Comparison of ENCODE assay signal across 1 cellular context in the genomic region with DNA sequence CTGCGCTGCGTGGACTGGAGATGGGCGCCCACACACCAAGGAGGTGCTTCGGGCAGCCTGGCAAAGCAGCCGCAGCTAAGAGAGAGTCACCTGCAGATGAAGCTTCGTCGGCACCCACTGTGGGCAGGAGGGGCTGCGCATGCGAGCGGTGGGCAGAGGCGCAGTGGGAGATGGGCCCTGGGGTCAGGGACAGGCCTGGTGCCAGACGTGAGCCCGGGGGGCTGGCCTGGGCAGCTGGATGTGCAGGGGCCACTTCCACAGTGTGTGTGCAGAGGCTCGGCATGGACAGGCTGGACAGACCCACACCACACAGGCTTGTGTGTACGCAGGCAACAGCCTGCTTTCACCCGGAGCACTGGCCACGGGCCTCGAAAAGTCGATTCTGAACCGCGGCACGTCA.
TF ChIP-seq lines count a peak whose summit lies in the region.

No MANE protein-coding gene starts in this region.

TF ChIP-seq in K562, 482 proteins besides CTCF, POLR2A, EP300 and RAD21:
- TF ChIP-seq ZNF12 (CRISPR knock-in tag; IDR thresholded peaks at IDR 0.05) (no peak), POLR2G (IDR thresholded peaks at IDR 0.05; ENCODE audit: low read depth, low read length) (peak; percentile 49)
